ENCODE assay signal across 14 cellular contexts in genomic region chr2:12167525-12168317, GRCh38.
DNase-seq lines count a peak whose midpoint lies in the region; ATAC-seq, FAIRE-seq and TF ChIP-seq lines count a peak whose summit lies in the region.
"Had no signal": no experiment of that assay in that cellular context is flagged by ENCODE, and none has a peak within 500 bp of the region (broad histone marks: within the 10 kb centered on the region; RNA-seq: fewer than 3 reads in every experiment).

No MANE protein-coding gene starts in this region.

- no peak overlapping the region for H2AFZ ChIP-seq in GM12878 (ENCODE audit: control insufficient read depth, low read depth, low read length)

- no peak overlapping the region for H3K4me3 Mint-ChIP-seq in activated naive CD8-positive, alpha-beta T cell treated with anti-CD3 and anti-CD28 coated beads, Interleukin-2, amount 50 U/mL, for 24 hours
- no peak overlapping the region for H3K4me3 Mint-ChIP-seq in activated naive CD8-positive, alpha-beta T cell treated with anti-CD3 and anti-CD28 coated beads for 36 hours
- no peak overlapping the region for H3K4me3 Mint-ChIP-seq in type B pancreatic cell

- peak; percentile 11 for ATAC-seq in activated naive CD8-positive, alpha-beta T cell treated with anti-CD3 and anti-CD28 coated beads, Interleukin-2, amount 50 U/mL, for 24 hours
- ATAC-seq in GM12878 (no peak), lung (ENCODE audit: insufficient read depth, low FRiP score) (no peak), GM18909 (IDR thresholded peaks at IDR 0.05; ENCODE audit: poor library complexity, unreplicated experiment) (no peak), HG02763 (IDR thresholded peaks at IDR 0.05; ENCODE audit: unreplicated experiment) (no peak), GM19035 (IDR thresholded peaks at IDR 0.05; ENCODE audit: unreplicated experiment) (no peak)

- no peaks in the 10 kb centered on the region for H3K79me2 ChIP-seq in GM12878 (ENCODE audit: control insufficient read depth, insufficient read depth, low read length)

- no peak overlapping the region for H3K27ac Mint-ChIP-seq in activated naive CD8-positive, alpha-beta T cell treated with anti-CD3 and anti-CD28 coated beads, Interleukin-2, amount 50 U/mL, for 24 hours
- no peak overlapping the region for H3K27ac Mint-ChIP-seq in activated naive CD8-positive, alpha-beta T cell treated with anti-CD3 and anti-CD28 coated beads for 36 hours
- peak overlapping the region; percentile 87 for H3K27ac Mint-ChIP-seq in type B pancreatic cell

- peaks cover 25% of the 10 kb centered on the region for H3K4me1 Mint-ChIP-seq in activated naive CD8-positive, alpha-beta T cell treated with anti-CD3 and anti-CD28 coated beads, Interleukin-2, amount 50 U/mL, for 24 hours
- peaks cover 20% of the 10 kb centered on the region for H3K4me1 Mint-ChIP-seq in activated naive CD8-positive, alpha-beta T cell treated with anti-CD3 and anti-CD28 coated beads for 36 hours
- peaks cover 52% of the 10 kb centered on the region for H3K4me1 Mint-ChIP-seq in type B pancreatic cell (ENCODE audit: unreplicated experiment)

- TF ChIP-seq EP300 in GM12878 (IDR thresholded peaks at IDR 0.05; ENCODE audit: borderline replicate concordance in 1 of 2, control insufficient read depth in 1 of 2, low read depth in 2 of 2, low read length in 2 of 2), result no peak

- POLR2A ChIA-PET in GM12878 (lab: Charles Lee), result no interaction called here

- H3K4me3 ChIP-seq in GM12878 (no peak overlapping the region), lung (no peak overlapping the region)
- H3K4me3 ChIP-seq: thoracic aorta had no signal

- RAD21 ChIA-PET in GM12878 (lab: Charles Lee; ENCODE audit: unreplicated experiment), result no interaction called here

- in situ Hi-C loops in GM12878 (cut with MboI), result no loop called here

- 79% methylated on average over 13 of the region's 13 CpGs for WGBS in GM12878 (ENCODE audit: insufficient coverage, insufficient replicate concordance, low lambda C conversion rate, missing lambda C conversion rate)
- 72 to 74% methylated on average over 13 of the region's 13 CpGs for WGBS in lung, 2 donors

- peaks cover 3% of the 10 kb centered on the region for H3K27me3 Mint-ChIP-seq in activated naive CD8-positive, alpha-beta T cell treated with anti-CD3 and anti-CD28 coated beads, Interleukin-2, amount 50 U/mL, for 24 hours
- no peaks in the 10 kb centered on the region for H3K27me3 Mint-ChIP-seq in activated naive CD8-positive, alpha-beta T cell treated with anti-CD3 and anti-CD28 coated beads for 36 hours
- no peaks in the 10 kb centered on the region for H3K27me3 Mint-ChIP-seq in type B pancreatic cell

- H3K27me3 ChIP-seq in GM12878 (replicated peaks in 1 of 2; ENCODE audit: control insufficient read depth in 2 of 2, insufficient read depth in 2 of 2, low read length in 1 of 2) (no peaks in the 10 kb centered on the region), lung (ENCODE audit: control insufficient read depth, insufficient read depth) (no peaks in the 10 kb centered on the region)

- H3K4me2 ChIP-seq in GM12878 (ENCODE audit: control insufficient read depth, insufficient read depth), result no peak overlapping the region

- no peak for DNase-seq in activated naive CD8-positive, alpha-beta T cell treated with anti-CD3 and anti-CD28 coated beads, Interleukin-2, amount 50 U/mL, for 24 hours
- no peak for DNase-seq in activated naive CD8-positive, alpha-beta T cell treated with anti-CD3 and anti-CD28 coated beads for 36 hours
- DNase-seq in GM12878 (ENCODE audit: low read depth, low spot score) (no peak), lung (ENCODE audit: low spot score) (no peak), type B pancreatic cell (ENCODE audit: extremely low spot score, unreplicated experiment) (no peak)
- DNase-seq: activated CD4-positive, alpha-beta T cell treated with anti-CD3 and anti-CD28 coated beads, Interleukin-2, amount 50 U/mL, for 4 hours; amniotic stem cell; NCI-H1092 treated with DMSO at 0.1 percent for 48 hours; RPMI8226 had no signal

- peak; percentile 52; the same call in 1 of the 2 replicates for TF ChIP-seq RAD21 in GM12878 (IDR thresholded peaks at IDR 0.05; ENCODE audit: insufficient read depth, low read depth, low read length)

- H4K20me1 ChIP-seq in GM12878 (ENCODE audit: control insufficient read depth, insufficient read depth), result no peaks in the 10 kb centered on the region

- TF ChIP-seq POLR2A in GM12878 (IDR thresholded peaks at IDR 0.05; ENCODE audit: low read depth, low read length), result no peak

- H3K9me3 ChIP-seq in GM12878 (replicated peaks; ENCODE audit: control insufficient read depth, insufficient read depth, low read length) (no peaks in the 10 kb centered on the region), lung (ENCODE audit: control insufficient read depth in 2 of 2, insufficient read depth in 1 of 2, low read length in 1 of 2) (no peaks in the 10 kb centered on the region)
- H3K9me3 ChIP-seq: thoracic aorta had no signal

- no peak overlapping the region for H3K9ac ChIP-seq in GM12878 (ENCODE audit: control insufficient read depth, insufficient read depth, low read length)

- H3K36me3 ChIP-seq in GM12878 (ENCODE audit: control insufficient read depth in 2 of 2, insufficient read depth in 2 of 2, low read length in 1 of 2) (no peaks in the 10 kb centered on the region; a peak in 2 of 4 replicates), lung (ENCODE audit: control insufficient read depth in 2 of 2, insufficient read depth in 2 of 2, low read length in 2 of 2) (no peaks in the 10 kb centered on the region)
- H3K36me3 ChIP-seq: thoracic aorta had no signal

- SMC1A ChIA-PET in GM12878 (lab: Charles Lee; ENCODE audit: uncharacterized antibody, unreplicated experiment), result interaction anchor here (1.1 to 2.2 kb wide), 2 partner anchors 9 to 13 kb away, joined by 3 to 9 read pairs; no protein-coding TSS in a partner anchor

- no peaks in the 10 kb centered on the region for H3K9me3 Mint-ChIP-seq in activated naive CD8-positive, alpha-beta T cell treated with anti-CD3 and anti-CD28 coated beads, Interleukin-2, amount 50 U/mL, for 24 hours
- H3K9me3 Mint-ChIP-seq in activated naive CD8-positive, alpha-beta T cell treated with anti-CD3 and anti-CD28 coated beads for 36 hours, result no peaks in the 10 kb centered on the region
- H3K9me3 Mint-ChIP-seq in type B pancreatic cell, result no peaks in the 10 kb centered on the region

- H3K4me1 ChIP-seq in GM12878 (ENCODE audit: control insufficient read depth, insufficient read depth, low read length) (no peaks in the 10 kb centered on the region), lung (ENCODE audit: control insufficient read depth in 2 of 2, insufficient read depth in 2 of 2, low read length in 2 of 2) (peaks cover 8 to 16% of the 10 kb centered on the region in 2 donors)

- CTCF ChIA-PET in GM12878 (lab: Yijun Ruan, JAX), result interaction anchor here (0.8 to 1.5 kb wide), 3 partner anchors 159 to 549 kb away, joined by 3 to 7 read pairs (median 5); partner anchors contain the start of gene TRIB2

- intact Hi-C loops in GM12878 (cut with micrococcal nuclease; ENCODE audit: unreplicated experiment), result no loop called here

- no peak for FAIRE-seq in GM12878 (lab: Jason Lieb, UNC)
- FAIRE-seq: GM12892 had no signal

- TF ChIP-seq CTCF in GM12878 (IDR thresholded peaks at IDR 0.05 in 2 of 3, conservative IDR thresholded peaks at IDR 0.05 in 1 of 3; ENCODE audit: control insufficient read depth in 2 of 3, extremely low read depth in 1 of 3, insufficient read depth in 1 of 3, low read depth in 3 of 3, low read length in 3 of 3), result peak; percentile 18 to 28 (median 22); a peak in 2 of 6 replicates
- TF ChIP-seq CTCF in lung (IDR thresholded peaks at IDR 0.05; ENCODE audit: control extremely low read depth, extremely low read depth), result peak; percentile 20
- TF ChIP-seq CTCF in type B pancreatic cell (conservative IDR thresholded peaks at IDR 0.05), result peak; percentile 76

- BruUV-seq in GM12878 (replicated peaks; lab: Mats Ljungman, UMichigan), result no TSS peak

- no peaks in the 10 kb centered on the region for H3K36me3 Mint-ChIP-seq in activated naive CD8-positive, alpha-beta T cell treated with anti-CD3 and anti-CD28 coated beads, Interleukin-2, amount 50 U/mL, for 24 hours (ENCODE audit: low read depth)
- H3K36me3 Mint-ChIP-seq in activated naive CD8-positive, alpha-beta T cell treated with anti-CD3 and anti-CD28 coated beads for 36 hours, result no peaks in the 10 kb centered on the region
- H3K36me3 Mint-ChIP-seq in type B pancreatic cell, result no peaks in the 10 kb centered on the region

- H3K27ac ChIP-seq in GM12878 (ENCODE audit: control insufficient read depth, insufficient read depth) (no peak overlapping the region), lung (ENCODE audit: low read depth in 1 of 2, low read length in 1 of 2) (no peak overlapping the region)
- H3K27ac ChIP-seq: thoracic aorta had no signal

TF ChIP-seq in GM12878, 131 proteins besides CTCF, POLR2A, EP300 and RAD21:
- TF ChIP-seq SMC3 (IDR thresholded peaks at IDR 0.05; ENCODE audit: borderline replicate concordance, low read length), result peak; percentile 9; the same call in 1 of the 2 replicates
- TF ChIP-seq RFX5 (IDR thresholded peaks at IDR 0.05; ENCODE audit: low read depth, low read length), result no peak

Comparison
In these comparisons a context has a peak if more than half of its experiments do, and no peak if none do; other contexts are left out.
1. CTCF ChIP-seq: peak in every context shown above with its lines; median percentile 76 in type B pancreatic cell; 22 in GM12878; 20 in lung.